1 cellular context compared by ENCODE assay signal in genomic region chr13:50915562-50915961, GRCh38.
TF ChIP-seq lines count a peak whose summit lies in the region.

No MANE protein-coding gene starts in this region.

TF ChIP-seq in WTC11, 78 proteins besides CTCF, POLR2A, EP300 and RAD21 (continued from another document):
- TF ChIP-seq E2F5 (CRISPR knock-in tag; IDR thresholded peaks at IDR 0.05) (no peak), ETV6 (CRISPR knock-in tag; IDR thresholded peaks at IDR 0.05) (no peak), ATF2 (CRISPR knock-in tag; IDR thresholded peaks at IDR 0.05; ENCODE audit: borderline replicate concordance, low read depth) (no peak)
